14 cellular contexts compared by ENCODE assay signal in genomic region chr3:194731496-194732073, GRCh38.
"Had no signal": no experiment of that assay in that cellular context is flagged by ENCODE, and none has a peak within 500 bp of the region (broad histone marks: within the 10 kb centered on the region; RNA-seq: fewer than 3 reads in every experiment).

No MANE protein-coding gene starts in this region.

- ATAC-seq: left cardiac atrium, upper lobe of right lung had no signal

- H3K27me3 ChIP-seq: adrenal gland, ovary, upper lobe of right lung had no signal

- DNase-seq: activated CD4-positive, alpha-beta T cell treated with anti-CD3 and anti-CD28 coated beads, Interleukin-2, amount 50 U/mL, for 1 hour; activated CD4-positive, CD25-positive, alpha-beta regulatory T cell; activated naive CD4-positive, alpha-beta T cell treated with anti-CD3 and anti-CD28 coated beads, Interleukin-2, amount 50 U/mL, for 16 hours; adrenal gland; immature natural killer cell; left cardiac atrium; midbrain; ovary; stimulated activated CD4-positive, alpha-beta T cell treated with anti-CD3 and anti-CD28 coated beads, Interleukin-15, amount 100 ng/mL, for 24 hours; stimulated activated CD4-positive, alpha-beta T cell treated with anti-CD3 and anti-CD28 coated beads, Interleukin-4, amount 100 ng/mL, for 24 hours; upper lobe of right lung had no signal

- H3K36me3 ChIP-seq: adrenal gland, esophagus muscularis mucosa, neural progenitor cell, ovary, upper lobe of right lung had no signal

- H3K4me1 ChIP-seq: adrenal gland, esophagus muscularis mucosa, upper lobe of right lung had no signal

- H3K27ac ChIP-seq: adrenal gland, esophagus muscularis mucosa, neural progenitor cell, ovary, upper lobe of right lung had no signal

- H3K4me3 ChIP-seq: adrenal gland, esophagus muscularis mucosa, lung, neural progenitor cell, ovary, upper lobe of right lung had no signal

- H3K9me3 ChIP-seq: adrenal gland, ovary, upper lobe of right lung had no signal
